1 cellular context compared by ENCODE assay signal in genomic region chr13:113296842-113297369, GRCh38.
TF ChIP-seq lines count a peak whose summit lies in the region.

LAMP1 (plus strand) TSS chr13:113297239; CDS start chr13:113297435, 196 bp downstream.

TF ChIP-seq in SK-N-SH, 30 proteins besides CTCF, POLR2A, EP300 and RAD21 (continued from another document):
- peak; percentile 100 for TF ChIP-seq USF2 (IDR thresholded peaks at IDR 0.05; ENCODE audit: borderline replicate concordance, low read depth, low read length)
- no peak for TF ChIP-seq GATA2 (CRISPR knock-in tag; IDR thresholded peaks at IDR 0.05)
- no peak for TF ChIP-seq NRF1 (IDR thresholded peaks at IDR 0.05; ENCODE audit: low read depth, low read length)
- TF ChIP-seq ELF1 (IDR thresholded peaks at IDR 0.05) = peak; percentile 86
- no peak for TF ChIP-seq EZH2phosphoT487 (IDR thresholded peaks at IDR 0.05; ENCODE audit: borderline replicate concordance, low read depth)
- peak; percentile 92; the same call in 1 of the 2 replicates for TF ChIP-seq SIN3A (IDR thresholded peaks at IDR 0.05; ENCODE audit: borderline replicate concordance, low read depth, low read length)
- TF ChIP-seq MAX (IDR thresholded peaks at IDR 0.05; ENCODE audit: low read depth) = peak; percentile 98
- 0 out of 2 replicates have a peak, but pooled peaks have one; percentile 34 for TF ChIP-seq YY1 (IDR thresholded peaks at IDR 0.05; ENCODE audit: low read depth)
- TF ChIP-seq POLR2AphosphoS5 (IDR thresholded peaks at IDR 0.05; ENCODE audit: low read depth, low read length) = peak; percentile 67
